13 cellular contexts compared by ENCODE assay signal in the genomic region with DNA sequence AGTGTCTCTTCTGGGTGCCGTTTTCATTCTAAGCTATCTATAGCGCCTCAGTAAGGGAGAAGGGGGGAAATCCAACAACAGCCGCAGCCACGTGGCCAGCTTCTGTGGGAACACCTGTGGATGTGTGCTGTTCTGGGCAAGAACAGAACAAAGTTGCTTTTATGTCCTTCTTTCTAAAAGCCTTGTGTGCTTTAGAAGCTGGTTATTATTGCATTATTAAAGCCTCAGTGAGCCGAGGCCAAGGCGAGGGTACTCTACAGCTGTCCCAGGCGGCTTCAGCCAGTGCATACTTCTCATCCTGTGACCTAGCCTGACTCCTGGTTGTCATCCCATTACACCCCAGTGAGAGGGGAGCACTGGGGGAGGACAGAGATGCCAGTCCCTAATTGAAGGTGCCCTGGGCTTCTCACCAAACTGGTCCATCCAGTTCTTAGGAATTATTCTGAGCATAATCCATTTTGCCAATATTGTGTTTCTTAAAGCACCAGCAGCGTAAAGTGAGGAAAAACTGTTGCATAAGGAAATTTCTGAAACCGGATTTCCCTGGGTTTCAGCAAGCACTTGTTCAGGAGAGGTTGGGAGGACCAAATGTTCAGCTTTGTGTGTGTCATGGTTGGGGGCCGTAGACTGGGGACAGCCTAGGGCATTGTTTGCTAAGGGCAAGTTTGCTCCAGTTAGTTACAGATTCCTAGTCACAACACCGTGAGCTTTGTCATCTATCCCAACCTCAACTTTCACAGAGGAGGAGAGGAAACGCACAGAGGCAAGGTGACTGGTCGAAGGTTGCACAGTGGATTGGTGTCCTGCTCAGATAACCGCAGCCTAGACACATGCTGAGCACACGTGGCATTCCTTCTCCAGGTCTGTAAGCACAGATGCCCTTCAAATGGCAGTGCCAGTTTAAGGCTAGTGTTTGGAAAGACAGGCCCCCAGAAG.
A peak's percentile ranks its signal among the peaks of the same experiment; 100 is the strongest.
DNase-seq lines count a peak whose midpoint lies in the region; ATAC-seq, FAIRE-seq and TF ChIP-seq lines count a peak whose summit lies in the region.
"Had no signal": no experiment of that assay in that cellular context is flagged by ENCODE, and none has a peak within 500 bp of the region (broad histone marks: within the 10 kb centered on the region; RNA-seq: fewer than 3 reads in every experiment).

No MANE protein-coding gene starts in this region.

- peaks cover 12 to 14% of the 10 kb centered on the region in 2 donors for H3K4me1 ChIP-seq in mucosa of rectum (ENCODE audit: control insufficient read depth in 2 of 2, insufficient read depth in 2 of 2, low read length in 2 of 2)

- no peaks in the 10 kb centered on the region for H3K27me3 Mint-ChIP-seq in stimulated activated naive B cell treated with anti-CD40 and anti-IgM and Interleukin-4, amounts not matched to agents 10 μg/mL and 1 μg/mL and 100 μg/mL, for 72 hours
- H3K27me3 Mint-ChIP-seq: effector memory CD8-positive, alpha-beta T cell had no signal

- no peaks in the 10 kb centered on the region for H3K9me3 Mint-ChIP-seq in stimulated activated naive B cell treated with anti-CD40 and anti-IgM and Interleukin-4, amounts not matched to agents 10 μg/mL and 1 μg/mL and 100 μg/mL, for 72 hours
- H3K9me3 Mint-ChIP-seq: effector memory CD8-positive, alpha-beta T cell had no signal

- no peaks in the 10 kb centered on the region for H3K27me3 ChIP-seq in bronchial epithelial cell (ENCODE audit: control insufficient read depth, insufficient read depth, low read length)
- H3K27me3 ChIP-seq in mucosa of rectum (ENCODE audit: control insufficient read depth in 2 of 2, insufficient read depth in 2 of 2, low read length in 2 of 2), result no peaks in the 10 kb centered on the region

- peak overlapping the region; percentile 52 to 61 for H3K27ac ChIP-seq in mucosa of rectum (ENCODE audit: low read depth in 2 of 2, low read length in 2 of 2)

- H3K36me3 ChIP-seq in bronchial epithelial cell (ENCODE audit: control insufficient read depth, insufficient read depth, low read length) (no peaks in the 10 kb centered on the region), mucosa of rectum (ENCODE audit: control insufficient read depth in 2 of 2, insufficient read depth in 2 of 2, low read length in 2 of 2) (no peaks in the 10 kb centered on the region)

- H3K4me3 Mint-ChIP-seq in stimulated activated naive B cell treated with anti-CD40 and anti-IgM and Interleukin-4, amounts not matched to agents 10 μg/mL and 1 μg/mL and 100 μg/mL, for 72 hours, result no peak overlapping the region
- H3K4me3 Mint-ChIP-seq: B cell; effector memory CD8-positive, alpha-beta T cell had no signal

- H3K4me3 ChIP-seq in bronchial epithelial cell (ENCODE audit: low read depth, low read length) (no peak overlapping the region), mucosa of rectum (ENCODE audit: low read length in 2 of 2) (no peak overlapping the region)

- peak; percentile 56 for DNase-seq in Ammon's horn (ENCODE audit: low spot score)
- peak; percentile 92 for DNase-seq in NCI-H1048 (lab: John Stamatoyannopoulos, UW)
- DNase-seq in bronchial epithelial cell (ENCODE audit: low read depth), result peak; percentile 65
- DNase-seq in stimulated activated naive B cell treated with anti-CD40 and anti-IgM and Interleukin-4, amounts not matched to agents 10 μg/mL and 1 μg/mL and 100 μg/mL, for 72 hours, result no peak
- DNase-seq in left lobe of liver (ENCODE audit: low spot score), result no peak
- no peak for DNase-seq in stimulated activated CD4-positive, alpha-beta T cell treated with anti-CD3 and anti-CD28 coated beads, Interleukin-15, amount 100 ng/mL, for 24 hours
- DNase-seq: activated gamma-delta T cell; effector memory CD8-positive, alpha-beta T cell; NCI-H446 had no signal

- FAIRE-seq in bronchial epithelial cell (lab: Jason Lieb, UNC), result peak; percentile 81
- FAIRE-seq: TTC549 had no signal

- no peak for TF ChIP-seq CTCF in bronchial epithelial cell (IDR thresholded peaks at IDR 0.05; ENCODE audit: insufficient read depth, low read length, severe bottlenecking)

- H3K36me3 Mint-ChIP-seq in stimulated activated naive B cell treated with anti-CD40 and anti-IgM and Interleukin-4, amounts not matched to agents 10 μg/mL and 1 μg/mL and 100 μg/mL, for 72 hours, result no peaks in the 10 kb centered on the region

- H3K9me3 ChIP-seq in mucosa of rectum (ENCODE audit: control insufficient read depth in 2 of 2, low read length in 2 of 2), result no peaks in the 10 kb centered on the region

- no peak overlapping the region for H3K27ac Mint-ChIP-seq in stimulated activated naive B cell treated with anti-CD40 and anti-IgM and Interleukin-4, amounts not matched to agents 10 μg/mL and 1 μg/mL and 100 μg/mL, for 72 hours
- H3K27ac Mint-ChIP-seq: B cell; effector memory CD8-positive, alpha-beta T cell had no signal

- no peak overlapping the region for H3K9ac ChIP-seq in mucosa of rectum (ENCODE audit: low read depth in 1 of 2, low read length in 2 of 2)

- no peaks in the 10 kb centered on the region for H3K4me1 Mint-ChIP-seq in stimulated activated naive B cell treated with anti-CD40 and anti-IgM and Interleukin-4, amounts not matched to agents 10 μg/mL and 1 μg/mL and 100 μg/mL, for 72 hours
- H3K4me1 Mint-ChIP-seq: B cell had no signal

- no peak for ATAC-seq in stimulated activated naive B cell treated with anti-CD40 and anti-IgM and Interleukin-4, amounts not matched to agents 10 μg/mL and 1 μg/mL and 100 μg/mL, for 72 hours (replicated peaks)
- ATAC-seq in left lobe of liver (no peak), GM21786 (IDR thresholded peaks at IDR 0.05; ENCODE audit: unreplicated experiment) (no peak)
- ATAC-seq: effector memory CD8-positive, alpha-beta T cell had no signal

Comparison
In these comparisons a context has a peak if more than half of its experiments do, and no peak if none do; other contexts are left out.
1. DNase-seq: peak in Ammon's horn (single experiment), NCI-H1048 (single experiment) and bronchial epithelial cell (single experiment); none in stimulated activated naive B cell treated with anti-CD40 and anti-IgM and Interleukin-4, amounts not matched to agents 10 μg/mL and 1 μg/mL and 100 μg/mL, for 72 hours (single experiment), left lobe of liver (single experiment) and stimulated activated CD4-positive, alpha-beta T cell treated with anti-CD3 and anti-CD28 coated beads, Interleukin-15, amount 100 ng/mL, for 24 hours (single experiment).